ENCODE assay signal across 1 cellular context in the genomic region with DNA sequence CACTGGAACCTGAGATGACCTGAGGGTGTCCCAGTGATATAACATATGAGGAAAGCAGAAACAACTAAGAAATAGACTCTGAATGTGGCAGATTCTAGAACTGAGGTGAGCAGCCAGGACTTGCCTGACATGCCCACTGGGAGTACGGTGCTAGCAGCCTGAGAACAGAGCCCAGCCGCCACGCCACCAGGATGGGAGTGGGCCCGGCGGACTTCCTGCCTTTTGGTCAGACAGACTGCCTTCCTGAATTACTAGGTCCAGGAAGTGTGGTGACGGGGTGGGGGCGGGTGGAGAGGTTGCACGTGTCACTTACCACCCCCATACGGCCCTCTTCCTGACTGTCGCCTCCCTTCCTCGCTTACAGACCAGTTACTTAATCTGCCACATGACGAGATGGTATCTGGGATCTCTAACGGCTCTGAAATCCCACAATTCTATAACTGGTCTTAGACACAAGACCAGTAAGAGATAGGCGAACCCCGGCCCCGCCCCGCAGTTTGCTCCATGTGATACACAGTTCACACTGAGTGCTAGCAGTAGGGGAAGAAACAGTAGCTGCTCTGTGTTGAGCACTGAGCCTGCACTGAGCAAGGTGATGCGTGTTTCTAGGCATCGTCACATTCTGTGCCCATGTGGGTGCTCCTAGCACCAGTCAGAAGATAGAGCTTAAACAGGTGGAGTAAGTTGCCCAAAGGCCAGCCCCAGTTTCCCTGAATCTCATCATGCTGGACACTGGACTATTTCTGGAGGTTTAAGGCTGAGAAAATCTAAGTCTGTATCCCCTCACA.
A peak's percentile ranks its signal among the peaks of the same experiment; 100 is the strongest.
TF ChIP-seq lines count a peak whose summit lies in the region.

No MANE protein-coding gene starts in this region.

TF ChIP-seq in K562, 482 proteins besides CTCF, POLR2A, EP300 and RAD21 (continued from another document and continues in another):
- TF ChIP-seq, protein P1, sequence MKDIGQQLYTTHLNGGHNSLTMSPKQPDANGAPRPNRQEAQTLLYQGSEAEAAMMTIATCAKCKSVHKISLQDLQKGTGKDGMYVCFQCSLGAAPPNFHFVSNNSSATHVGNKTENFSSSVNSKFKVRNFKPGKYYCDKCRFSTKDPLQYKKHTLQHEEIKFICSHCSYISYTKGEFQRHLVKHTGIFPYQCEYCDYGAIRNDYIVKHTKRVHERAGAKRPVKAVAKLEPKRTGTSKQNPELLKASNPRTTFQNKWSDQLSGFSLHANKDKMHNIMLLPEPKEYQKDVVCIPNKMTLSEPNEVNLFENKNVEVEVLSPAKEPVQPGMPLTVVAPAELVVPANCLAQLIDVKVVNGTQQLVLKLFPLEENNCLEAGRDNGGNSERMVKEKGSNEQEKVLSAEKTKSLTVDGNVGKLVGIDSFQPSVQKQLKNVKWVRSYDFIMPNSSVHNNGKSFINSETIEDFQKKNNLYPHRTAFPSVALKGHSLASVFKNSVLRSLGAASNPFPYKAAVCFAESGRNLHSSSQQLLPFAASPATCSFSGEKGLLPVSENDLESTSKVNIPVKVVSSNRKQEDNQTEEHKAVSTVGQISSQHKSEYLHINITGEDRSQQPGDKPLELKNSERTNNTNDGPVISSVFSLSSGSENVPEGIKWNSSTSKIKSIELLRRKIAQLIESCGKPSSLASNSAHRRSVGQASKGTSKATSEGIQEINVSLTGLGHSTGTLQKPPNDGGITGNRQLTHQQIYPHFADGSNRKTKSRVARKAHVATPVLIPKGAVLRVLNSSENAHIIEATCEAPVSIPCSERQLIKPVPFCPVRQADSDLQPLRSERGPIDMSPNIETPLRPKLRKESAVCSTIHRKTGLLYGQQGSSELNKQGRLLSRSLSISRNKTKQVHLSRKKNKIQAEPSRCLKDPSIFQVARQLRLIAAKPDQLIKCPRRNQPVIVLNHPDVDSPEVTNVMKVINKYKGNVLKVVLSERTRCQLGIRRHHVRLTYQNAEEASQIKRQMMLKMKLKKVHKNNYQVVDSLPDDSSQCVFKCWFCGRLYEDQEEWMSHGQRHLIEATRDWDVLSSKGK (CRISPR knock-in tag; IDR thresholded peaks at IDR 0.05): peak; percentile 65; the same call in 1 of the 2 replicates
- TF ChIP-seq RB1 (IDR thresholded peaks at IDR 0.05; ENCODE audit: low read depth) (peak; percentile 62), KLF13 (tag; IDR thresholded peaks at IDR 0.05; ENCODE audit: borderline replicate concordance, low read depth) (no peak), ZNF197 (CRISPR knock-in tag; IDR thresholded peaks at IDR 0.05; ENCODE audit: low read depth) (peak; percentile 21; the same call in 1 of the 2 replicates), MAFF (IDR thresholded peaks at IDR 0.05; ENCODE audit: low read length) (no peak; the same call in 1 of the 2 replicates), CBX3 (IDR thresholded peaks at IDR 0.05; ENCODE audit: borderline replicate concordance in 1 of 2, low read length in 2 of 2) (peak in 1 of 2 experiments; percentile 85; a peak in 2 of 3 replicates), NR1H2 (CRISPR knock-in tag; IDR thresholded peaks at IDR 0.05) (no peak), ELF1 (tag; IDR thresholded peaks at IDR 0.05) (peak; percentile 99), ZNF263 (CRISPR knock-in tag; IDR thresholded peaks at IDR 0.05; ENCODE audit: borderline replicate concordance) (no peak), NR2C2 (CRISPR knock-in tag; IDR thresholded peaks at IDR 0.05) (no peak), NR2C2 (tag; IDR thresholded peaks at IDR 0.05) (peak; percentile 86), BACH1 (tag; IDR thresholded peaks at IDR 0.05) (peak; percentile 7; the same call in 1 of the 2 replicates), NCOR1 (IDR thresholded peaks at IDR 0.05) (peak; percentile 92), PHF21A (IDR thresholded peaks at IDR 0.05; ENCODE audit: borderline replicate concordance, low read depth) (0 out of 2 replicates have a peak, but pooled peaks have one; percentile 20), ZZZ3 (IDR thresholded peaks at IDR 0.05) (no peak), TSC22D4 (tag; IDR thresholded peaks at IDR 0.05) (no peak), NEUROD1 (IDR thresholded peaks at IDR 0.05; ENCODE audit: borderline replicate concordance, low read depth, low read length, partially characterized antibody) (peak; percentile 61), ZNF274 (IDR thresholded peaks at IDR 0.05; ENCODE audit: borderline replicate concordance, low read depth, low read length) (no peak), HDAC6 (IDR thresholded peaks at IDR 0.05; ENCODE audit: low read depth, low read length) (no peak), ZEB2 (IDR thresholded peaks at IDR 0.05) (peak; percentile 77), NCOA6 (IDR thresholded peaks at IDR 0.05) (no peak), GTF2A2 (tag; IDR thresholded peaks at IDR 0.05) (no peak), SAFB (IDR thresholded peaks at IDR 0.05; ENCODE audit: borderline replicate concordance, low read depth, low read length) (no peak), BCOR (IDR thresholded peaks at IDR 0.05) (peak; percentile 46), HDAC3 (IDR thresholded peaks at IDR 0.05; ENCODE audit: borderline replicate concordance, partially characterized antibody) (peak; percentile 97), L3MBTL2 (IDR thresholded peaks at IDR 0.05) (peak; percentile 95), NCOA4 (IDR thresholded peaks at IDR 0.05; ENCODE audit: partially characterized antibody) (no peak), SIN3A (IDR thresholded peaks at IDR 0.05; ENCODE audit: borderline replicate concordance in 2 of 2, control insufficient read depth in 1 of 2, low read depth in 2 of 2, low read length in 2 of 2) (peak in 1 of 2 experiments; percentile 41; a peak in 1 of 4 replicates), ZNF668 (CRISPR knock-in tag; IDR thresholded peaks at IDR 0.05) (peak; percentile 49; the same call in 1 of the 2 replicates), TEAD1 (CRISPR knock-in tag; IDR thresholded peaks at IDR 0.05) (peak in 1 of 2 experiments; percentile 45; a peak in 2 of 4 replicates), U2AF2 (optimal IDR thresholded peaks at IDR 0.05; ENCODE audit: low read depth, low read length) (no peak), C11orf30 (IDR thresholded peaks at IDR 0.05; ENCODE audit: low read depth) (no peak), FUS (optimal IDR thresholded peaks at IDR 0.05; ENCODE audit: low read depth, low read length) (no peak), FOXK2 (conservative IDR thresholded peaks at IDR 0.05 in 1 of 2, IDR thresholded peaks at IDR 0.05 in 1 of 2; ENCODE audit: low read depth in 2 of 2) (peak; percentile 79 to 86; a peak in 3 of 4 replicates), SRSF3 (IDR thresholded peaks at IDR 0.05; ENCODE audit: insufficient read depth, low read length) (no peak)
- TF ChIP-seq, protein P2, sequence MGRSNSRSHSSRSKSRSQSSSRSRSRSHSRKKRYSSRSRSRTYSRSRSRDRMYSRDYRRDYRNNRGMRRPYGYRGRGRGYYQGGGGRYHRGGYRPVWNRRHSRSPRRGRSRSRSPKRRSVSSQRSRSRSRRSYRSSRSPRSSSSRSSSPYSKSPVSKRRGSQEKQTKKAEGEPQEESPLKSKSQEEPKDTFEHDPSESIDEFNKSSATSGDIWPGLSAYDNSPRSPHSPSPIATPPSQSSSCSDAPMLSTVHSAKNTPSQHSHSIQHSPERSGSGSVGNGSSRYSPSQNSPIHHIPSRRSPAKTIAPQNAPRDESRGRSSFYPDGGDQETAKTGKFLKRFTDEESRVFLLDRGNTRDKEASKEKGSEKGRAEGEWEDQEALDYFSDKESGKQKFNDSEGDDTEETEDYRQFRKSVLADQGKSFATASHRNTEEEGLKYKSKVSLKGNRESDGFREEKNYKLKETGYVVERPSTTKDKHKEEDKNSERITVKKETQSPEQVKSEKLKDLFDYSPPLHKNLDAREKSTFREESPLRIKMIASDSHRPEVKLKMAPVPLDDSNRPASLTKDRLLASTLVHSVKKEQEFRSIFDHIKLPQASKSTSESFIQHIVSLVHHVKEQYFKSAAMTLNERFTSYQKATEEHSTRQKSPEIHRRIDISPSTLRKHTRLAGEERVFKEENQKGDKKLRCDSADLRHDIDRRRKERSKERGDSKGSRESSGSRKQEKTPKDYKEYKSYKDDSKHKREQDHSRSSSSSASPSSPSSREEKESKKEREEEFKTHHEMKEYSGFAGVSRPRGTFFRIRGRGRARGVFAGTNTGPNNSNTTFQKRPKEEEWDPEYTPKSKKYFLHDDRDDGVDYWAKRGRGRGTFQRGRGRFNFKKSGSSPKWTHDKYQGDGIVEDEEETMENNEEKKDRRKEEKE (IDR thresholded peaks at IDR 0.05; ENCODE audit: borderline replicate concordance in 1 of 2, control insufficient read depth in 1 of 2, low read depth in 2 of 2, low read length in 1 of 2): no peak
- TF ChIP-seq, protein P3, sequence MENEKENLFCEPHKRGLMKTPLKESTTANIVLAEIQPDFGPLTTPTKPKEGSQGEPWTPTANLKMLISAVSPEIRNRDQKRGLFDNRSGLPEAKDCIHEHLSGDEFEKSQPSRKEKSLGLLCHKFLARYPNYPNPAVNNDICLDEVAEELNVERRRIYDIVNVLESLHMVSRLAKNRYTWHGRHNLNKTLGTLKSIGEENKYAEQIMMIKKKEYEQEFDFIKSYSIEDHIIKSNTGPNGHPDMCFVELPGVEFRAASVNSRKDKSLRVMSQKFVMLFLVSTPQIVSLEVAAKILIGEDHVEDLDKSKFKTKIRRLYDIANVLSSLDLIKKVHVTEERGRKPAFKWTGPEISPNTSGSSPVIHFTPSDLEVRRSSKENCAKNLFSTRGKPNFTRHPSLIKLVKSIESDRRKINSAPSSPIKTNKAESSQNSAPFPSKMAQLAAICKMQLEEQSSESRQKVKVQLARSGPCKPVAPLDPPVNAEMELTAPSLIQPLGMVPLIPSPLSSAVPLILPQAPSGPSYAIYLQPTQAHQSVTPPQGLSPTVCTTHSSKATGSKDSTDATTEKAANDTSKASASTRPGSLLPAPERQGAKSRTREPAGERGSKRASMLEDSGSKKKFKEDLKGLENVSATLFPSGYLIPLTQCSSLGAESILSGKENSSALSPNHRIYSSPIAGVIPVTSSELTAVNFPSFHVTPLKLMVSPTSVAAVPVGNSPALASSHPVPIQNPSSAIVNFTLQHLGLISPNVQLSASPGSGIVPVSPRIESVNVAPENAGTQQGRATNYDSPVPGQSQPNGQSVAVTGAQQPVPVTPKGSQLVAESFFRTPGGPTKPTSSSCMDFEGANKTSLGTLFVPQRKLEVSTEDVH (IDR thresholded peaks at IDR 0.05; ENCODE audit: low read depth, partially characterized antibody): peak; percentile 67
- TF ChIP-seq, protein P4, sequence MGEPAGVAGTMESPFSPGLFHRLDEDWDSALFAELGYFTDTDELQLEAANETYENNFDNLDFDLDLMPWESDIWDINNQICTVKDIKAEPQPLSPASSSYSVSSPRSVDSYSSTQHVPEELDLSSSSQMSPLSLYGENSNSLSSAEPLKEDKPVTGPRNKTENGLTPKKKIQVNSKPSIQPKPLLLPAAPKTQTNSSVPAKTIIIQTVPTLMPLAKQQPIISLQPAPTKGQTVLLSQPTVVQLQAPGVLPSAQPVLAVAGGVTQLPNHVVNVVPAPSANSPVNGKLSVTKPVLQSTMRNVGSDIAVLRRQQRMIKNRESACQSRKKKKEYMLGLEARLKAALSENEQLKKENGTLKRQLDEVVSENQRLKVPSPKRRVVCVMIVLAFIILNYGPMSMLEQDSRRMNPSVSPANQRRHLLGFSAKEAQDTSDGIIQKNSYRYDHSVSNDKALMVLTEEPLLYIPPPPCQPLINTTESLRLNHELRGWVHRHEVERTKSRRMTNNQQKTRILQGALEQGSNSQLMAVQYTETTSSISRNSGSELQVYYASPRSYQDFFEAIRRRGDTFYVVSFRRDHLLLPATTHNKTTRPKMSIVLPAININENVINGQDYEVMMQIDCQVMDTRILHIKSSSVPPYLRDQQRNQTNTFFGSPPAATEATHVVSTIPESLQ (CRISPR knock-in tag; IDR thresholded peaks at IDR 0.05): no peak
- TF ChIP-seq, protein P5, sequence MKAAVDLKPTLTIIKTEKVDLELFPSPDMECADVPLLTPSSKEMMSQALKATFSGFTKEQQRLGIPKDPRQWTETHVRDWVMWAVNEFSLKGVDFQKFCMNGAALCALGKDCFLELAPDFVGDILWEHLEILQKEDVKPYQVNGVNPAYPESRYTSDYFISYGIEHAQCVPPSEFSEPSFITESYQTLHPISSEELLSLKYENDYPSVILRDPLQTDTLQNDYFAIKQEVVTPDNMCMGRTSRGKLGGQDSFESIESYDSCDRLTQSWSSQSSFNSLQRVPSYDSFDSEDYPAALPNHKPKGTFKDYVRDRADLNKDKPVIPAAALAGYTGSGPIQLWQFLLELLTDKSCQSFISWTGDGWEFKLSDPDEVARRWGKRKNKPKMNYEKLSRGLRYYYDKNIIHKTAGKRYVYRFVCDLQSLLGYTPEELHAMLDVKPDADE (conservative IDR thresholded peaks at IDR 0.05; ENCODE audit: control insufficient read depth, low read depth, low read length): peak; percentile 75
- TF ChIP-seq, protein P6, sequence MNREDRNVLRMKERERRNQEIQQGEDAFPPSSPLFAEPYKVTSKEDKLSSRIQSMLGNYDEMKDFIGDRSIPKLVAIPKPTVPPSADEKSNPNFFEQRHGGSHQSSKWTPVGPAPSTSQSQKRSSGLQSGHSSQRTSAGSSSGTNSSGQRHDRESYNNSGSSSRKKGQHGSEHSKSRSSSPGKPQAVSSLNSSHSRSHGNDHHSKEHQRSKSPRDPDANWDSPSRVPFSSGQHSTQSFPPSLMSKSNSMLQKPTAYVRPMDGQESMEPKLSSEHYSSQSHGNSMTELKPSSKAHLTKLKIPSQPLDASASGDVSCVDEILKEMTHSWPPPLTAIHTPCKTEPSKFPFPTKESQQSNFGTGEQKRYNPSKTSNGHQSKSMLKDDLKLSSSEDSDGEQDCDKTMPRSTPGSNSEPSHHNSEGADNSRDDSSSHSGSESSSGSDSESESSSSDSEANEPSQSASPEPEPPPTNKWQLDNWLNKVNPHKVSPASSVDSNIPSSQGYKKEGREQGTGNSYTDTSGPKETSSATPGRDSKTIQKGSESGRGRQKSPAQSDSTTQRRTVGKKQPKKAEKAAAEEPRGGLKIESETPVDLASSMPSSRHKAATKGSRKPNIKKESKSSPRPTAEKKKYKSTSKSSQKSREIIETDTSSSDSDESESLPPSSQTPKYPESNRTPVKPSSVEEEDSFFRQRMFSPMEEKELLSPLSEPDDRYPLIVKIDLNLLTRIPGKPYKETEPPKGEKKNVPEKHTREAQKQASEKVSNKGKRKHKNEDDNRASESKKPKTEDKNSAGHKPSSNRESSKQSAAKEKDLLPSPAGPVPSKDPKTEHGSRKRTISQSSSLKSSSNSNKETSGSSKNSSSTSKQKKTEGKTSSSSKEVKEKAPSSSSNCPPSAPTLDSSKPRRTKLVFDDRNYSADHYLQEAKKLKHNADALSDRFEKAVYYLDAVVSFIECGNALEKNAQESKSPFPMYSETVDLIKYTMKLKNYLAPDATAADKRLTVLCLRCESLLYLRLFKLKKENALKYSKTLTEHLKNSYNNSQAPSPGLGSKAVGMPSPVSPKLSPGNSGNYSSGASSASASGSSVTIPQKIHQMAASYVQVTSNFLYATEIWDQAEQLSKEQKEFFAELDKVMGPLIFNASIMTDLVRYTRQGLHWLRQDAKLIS (CRISPR knock-in tag; IDR thresholded peaks at IDR 0.05): peak; percentile 67
- TF ChIP-seq, protein P7, sequence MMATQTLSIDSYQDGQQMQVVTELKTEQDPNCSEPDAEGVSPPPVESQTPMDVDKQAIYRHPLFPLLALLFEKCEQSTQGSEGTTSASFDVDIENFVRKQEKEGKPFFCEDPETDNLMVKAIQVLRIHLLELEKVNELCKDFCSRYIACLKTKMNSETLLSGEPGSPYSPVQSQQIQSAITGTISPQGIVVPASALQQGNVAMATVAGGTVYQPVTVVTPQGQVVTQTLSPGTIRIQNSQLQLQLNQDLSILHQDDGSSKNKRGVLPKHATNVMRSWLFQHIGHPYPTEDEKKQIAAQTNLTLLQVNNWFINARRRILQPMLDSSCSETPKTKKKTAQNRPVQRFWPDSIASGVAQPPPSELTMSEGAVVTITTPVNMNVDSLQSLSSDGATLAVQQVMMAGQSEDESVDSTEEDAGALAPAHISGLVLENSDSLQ (IDR thresholded peaks at IDR 0.05): peak; percentile 85
